ENCODE assay signal across 8 cellular contexts in the genomic region with DNA sequence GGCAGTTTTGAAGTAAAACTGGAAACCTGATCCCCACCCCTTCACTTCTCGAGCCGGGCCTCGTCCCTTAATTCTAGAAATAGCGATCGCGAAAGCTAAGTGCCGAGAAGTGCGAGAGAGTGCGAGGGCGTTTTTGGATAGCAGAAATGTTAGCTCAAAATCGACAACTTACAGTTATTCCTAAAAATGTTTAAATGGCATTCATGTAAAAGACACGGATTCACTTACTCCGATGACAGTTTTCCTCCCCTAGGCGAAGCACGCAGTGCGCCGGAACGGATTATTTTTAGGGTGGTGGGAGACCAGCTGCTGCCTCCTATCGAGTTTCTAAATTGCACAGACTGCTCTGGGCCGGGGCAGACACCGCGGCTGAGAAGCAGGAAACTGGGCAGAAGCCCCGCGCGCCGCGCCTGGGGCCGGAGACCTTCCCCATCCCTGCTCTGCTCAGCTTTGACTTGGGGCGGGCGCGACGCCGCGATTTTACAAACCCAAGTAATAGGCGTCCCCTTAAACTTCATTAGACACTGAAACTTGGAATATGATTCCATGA. TPM values are rescaled to one million over a fixed set of nuclear protein-coding genes. Genes with fewer than 3 reads are reported as not detected.
DNase-seq lines count a peak whose midpoint lies in the region; ATAC-seq and TF ChIP-seq lines count a peak whose summit lies in the region.

A gene (minus strand): TSS at position 455 of the 550 bp plus-strand sequence. CDS start 4,752 bp downstream, outside the sequence.

- H3K9me3 Mint-ChIP-seq in mesothelial cell of epicardium = peaks cover 20% of the 10 kb centered on the region

- H3K27ac ChIP-seq in urinary bladder (ENCODE audit: low read depth) = peak within 1 kb of the TSS; percentile 67

- H3K4me3 ChIP-seq in epithelial cell of esophagus (ENCODE audit: low read length) = peak within 1 kb of the TSS; percentile 41
- peak within 1 kb of the TSS; percentile 46 for H3K4me3 ChIP-seq in urinary bladder (ENCODE audit: low read depth, low read length)

- TF ChIP-seq CTCF in epithelial cell of esophagus (IDR thresholded peaks at IDR 0.05; ENCODE audit: insufficient read depth, low read depth, low read length, missing control alignments) (no peak), mesothelial cell of epicardium (IDR thresholded peaks at IDR 0.05; ENCODE audit: unreplicated experiment) (no peak)

- peaks cover 16% of the 10 kb centered on the region for H3K4me1 Mint-ChIP-seq in mesothelial cell of epicardium

- peak; percentile 49 for DNase-seq in GM03348 (ENCODE audit: low spot score)
- peak; percentile 45 for DNase-seq in NCI-H82 treated with DMSO at 0.1 percent for 48 hours (lab: John Stamatoyannopoulos, UW; ENCODE audit: unreplicated experiment)
- peak; percentile 4 for DNase-seq in epithelial cell of esophagus (ENCODE audit: low read depth)
- peak in 1 of 2 experiments; percentile 47 for DNase-seq in mesothelial cell of epicardium (ENCODE audit: low spot score in 2 of 2, unreplicated experiment in 2 of 2)
- DNase-seq in SHP77 (lab: John Stamatoyannopoulos, UW) = no peak
- DNase-seq in T-helper 9 cell = no peak

- no peaks in the 10 kb centered on the region for H3K4me1 ChIP-seq in urinary bladder (ENCODE audit: insufficient read depth)

- under 1% methylated on average over 35 of the region's 35 CpGs for WGBS in urinary bladder

- H3K27me3 Mint-ChIP-seq in mesothelial cell of epicardium (ENCODE audit: low read depth) = peaks cover 90% of the 10 kb centered on the region

- no peaks in the 10 kb centered on the region for H3K36me3 Mint-ChIP-seq in mesothelial cell of epicardium

- ATAC-seq in GM18517 (IDR thresholded peaks at IDR 0.05; ENCODE audit: unreplicated experiment) = no peak

- peak within 1 kb of the TSS; percentile 67 for H3K4me3 Mint-ChIP-seq in mesothelial cell of epicardium

- H3K36me3 ChIP-seq in urinary bladder (ENCODE audit: insufficient read depth) = no peaks in the 10 kb centered on the region

- peak within 1 kb of the TSS; percentile 6 for H3K27ac Mint-ChIP-seq in mesothelial cell of epicardium

RNA-seq across cellular contexts. Expression of the gene that starts here (rescaled TPM):
- 1.00 to 1.6 TPM (median 1.4 TPM) in 3 replicates for total RNA-seq in mesothelial cell of epicardium
- 75.2 TPM for total RNA-seq in urinary bladder
- polyA plus RNA-seq in urinary bladder = 14.3 TPM

Comparison
In these comparisons a context has a peak if more than half of its experiments do, and no peak if none do; other contexts are left out.
1. RNA of the gene that starts here (total RNA-seq): 75.2 TPM in urinary bladder (single experiment); 1.00 to 1.6 TPM in mesothelial cell of epicardium; every median in the first group is over 10 times any median in the second.
2. DNase-seq: peak in GM03348 (single experiment), NCI-H82 treated with DMSO at 0.1 percent for 48 hours (single experiment) and epithelial cell of esophagus (single experiment); none in SHP77 (0 of 2) and T-helper 9 cell (single experiment).